12 cellular contexts compared by ENCODE assay signal in genomic region chr5:73030995-73031394, GRCh38.
DNase-seq lines count a peak whose midpoint lies in the region; ATAC-seq and TF ChIP-seq lines count a peak whose summit lies in the region.
"Had no signal": no experiment of that assay in that cellular context is flagged by ENCODE, and none has a peak within 500 bp of the region (broad histone marks: within the 10 kb centered on the region; RNA-seq: fewer than 3 reads in every experiment).

No MANE protein-coding gene starts in this region.

- TF ChIP-seq CTCF in epithelial cell of proximal tubule (conservative IDR thresholded peaks at IDR 0.05; ENCODE audit: low read depth, low read length): no peak

- DNase-seq in ELR (ENCODE audit: low read depth): peak; percentile 94
- peak; percentile 53 for DNase-seq in NCI-H69 (lab: John Stamatoyannopoulos, UW)
- DNase-seq in epithelial cell of proximal tubule (ENCODE audit: low read depth): peak; percentile 50
- DNase-seq in non-pigmented ciliary epithelial cell (ENCODE audit: low read depth): peak; percentile 74
- DNase-seq in cardiac septum (ENCODE audit: low spot score): no peak
- no peak for DNase-seq in NCI-H2196 treated with DMSO at 0.1 percent for 48 hours (lab: John Stamatoyannopoulos, UW; ENCODE audit: unreplicated experiment)
- DNase-seq: effector memory CD8-positive, alpha-beta T cell; natural killer cell; OCI-M1 had no signal

- ATAC-seq in activated T-helper 17 cell treated with anti-CD3 and anti-CD28 coated beads, Interleukin-2, amount 50 U/mL, for 72 hours (replicated peaks): no peak
- no peak for ATAC-seq in HG02623 (IDR thresholded peaks at IDR 0.05; ENCODE audit: unreplicated experiment)
- ATAC-seq: effector memory CD8-positive, alpha-beta T cell; K562; natural killer cell had no signal

- H3K9me3 Mint-ChIP-seq in activated T-helper 17 cell treated with anti-CD3 and anti-CD28 coated beads, Interleukin-2, amount 50 U/mL, for 72 hours: no peaks in the 10 kb centered on the region
- H3K9me3 Mint-ChIP-seq: effector memory CD8-positive, alpha-beta T cell; natural killer cell had no signal

- H3K4me3 Mint-ChIP-seq in activated T-helper 17 cell treated with anti-CD3 and anti-CD28 coated beads, Interleukin-2, amount 50 U/mL, for 72 hours: no peak overlapping the region
- H3K4me3 Mint-ChIP-seq: effector memory CD8-positive, alpha-beta T cell; natural killer cell had no signal

- no peaks in the 10 kb centered on the region for H3K36me3 Mint-ChIP-seq in activated T-helper 17 cell treated with anti-CD3 and anti-CD28 coated beads, Interleukin-2, amount 50 U/mL, for 72 hours (ENCODE audit: low read depth)
- H3K36me3 Mint-ChIP-seq: natural killer cell had no signal

- no peak overlapping the region for H3K4me3 ChIP-seq in epithelial cell of proximal tubule (ENCODE audit: low read depth, low read length)
- H3K4me3 ChIP-seq: K562 had no signal

- no peaks in the 10 kb centered on the region for H3K4me1 Mint-ChIP-seq in activated T-helper 17 cell treated with anti-CD3 and anti-CD28 coated beads, Interleukin-2, amount 50 U/mL, for 72 hours
- H3K4me1 Mint-ChIP-seq: natural killer cell had no signal

- H3K27ac Mint-ChIP-seq in activated T-helper 17 cell treated with anti-CD3 and anti-CD28 coated beads, Interleukin-2, amount 50 U/mL, for 72 hours: no peak overlapping the region
- H3K27ac Mint-ChIP-seq: effector memory CD8-positive, alpha-beta T cell; natural killer cell had no signal

- intact Hi-C loops in cardiac septum (cut with DNase I): no loop called here

- H3K27me3 Mint-ChIP-seq in activated T-helper 17 cell treated with anti-CD3 and anti-CD28 coated beads, Interleukin-2, amount 50 U/mL, for 72 hours: no peaks in the 10 kb centered on the region
- H3K27me3 Mint-ChIP-seq: effector memory CD8-positive, alpha-beta T cell had no signal

Comparison
In these comparisons a context has a peak if more than half of its experiments do, and no peak if none do; other contexts are left out.
1. DNase-seq: peak in ELR (single experiment), NCI-H69 (single experiment), epithelial cell of proximal tubule (single experiment) and non-pigmented ciliary epithelial cell (single experiment); none in cardiac septum (single experiment) and NCI-H2196 treated with DMSO at 0.1 percent for 48 hours (single experiment).